10 cellular contexts compared by ENCODE assay signal in genomic region chr20:38616457-38616856, GRCh38. TPM values are rescaled to one million over a fixed set of nuclear protein-coding genes. Genes with fewer than 3 reads are reported as not detected.
"Had no signal": no experiment of that assay in that cellular context is flagged by ENCODE, and none has a peak within 500 bp of the region (broad histone marks: within the 10 kb centered on the region; RNA-seq: fewer than 3 reads in every experiment).

No MANE protein-coding gene starts in this region.

- H2AFZ ChIP-seq: GM23248 had no signal

- H3K9me3 ChIP-seq: HAP-1 had no signal

- H3K9me3 Mint-ChIP-seq: HFFc6 had no signal

- H3K27ac ChIP-seq: GM23248, HL-60 had no signal

- H3K36me3 ChIP-seq: HAP-1 had no signal

- H3K4me3 ChIP-seq: GM23248, HAP-1 had no signal

- H3K9ac ChIP-seq: GM23248 had no signal

- H3K4me3 Mint-ChIP-seq: HFFc6 had no signal

- H3K4me1 ChIP-seq: HAP-1 had no signal

- DNase-seq: GOT3, KBM-7 had no signal

RNA-seq across cellular contexts. Expression of gene ARHGAP40, which starts 14.8 kb away (rescaled TPM):
- total RNA-seq: GM23248, H4, IMR-90 had no signal
- polyA plus RNA-seq: GM23248, IMR-90 had no signal

RNA-seq across cellular contexts. Expression of gene ADIG, which starts 35.5 kb away (rescaled TPM):
- total RNA-seq: GM23248, H4, H7, HFFc6, HT1080, IMR-90 had no signal
- polyA plus RNA-seq: GM23248, IMR-90 had no signal
